ENCODE assay signal across 1 cellular context in the genomic region with DNA sequence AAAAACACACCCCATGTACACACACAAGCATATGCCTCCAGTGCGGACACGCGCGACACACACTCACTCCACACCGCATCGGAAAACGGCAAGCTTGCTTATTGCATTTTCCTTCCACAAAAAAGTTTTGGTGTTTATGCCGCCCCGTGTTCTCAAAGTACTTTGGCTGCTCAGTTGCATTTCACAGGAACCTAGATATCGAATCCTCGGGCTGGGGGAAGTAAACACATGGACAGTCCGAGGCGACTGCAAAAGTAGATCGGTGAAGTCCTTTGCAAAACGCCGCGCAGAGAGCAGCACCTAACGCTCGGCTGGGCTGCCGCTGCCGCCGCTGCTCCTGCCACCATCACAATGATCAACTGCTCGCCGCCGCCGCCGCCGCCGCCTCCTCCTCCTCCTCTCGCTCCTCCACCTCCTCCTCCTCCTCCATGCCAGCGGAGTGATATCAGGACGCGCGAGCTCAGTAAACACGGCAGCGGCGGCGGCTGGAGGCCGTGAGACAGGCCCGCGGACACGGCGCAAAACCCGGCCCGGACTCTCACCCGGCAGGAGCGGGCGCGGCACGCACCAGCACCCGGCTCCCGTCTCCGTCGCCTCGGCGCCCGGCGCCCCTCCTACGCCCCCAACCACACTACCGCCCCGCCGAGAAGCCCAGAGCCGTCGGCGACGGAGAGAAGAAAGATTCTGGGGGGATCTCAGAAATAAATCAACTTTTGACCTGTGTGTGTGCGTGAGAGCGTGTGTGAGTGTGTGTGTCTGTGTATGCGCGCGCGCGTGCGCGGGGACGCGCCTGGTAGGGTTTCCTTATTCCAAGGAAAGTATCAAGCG.
TF ChIP-seq lines count a peak whose summit lies in the region.

A gene (minus strand): TSS at position 441 of the 828 bp plus-strand sequence. CDS start 857 bp downstream, outside the sequence.

TF ChIP-seq in K562, 482 proteins besides CTCF, POLR2A, EP300 and RAD21 (continued from another document and continues in another):
- TF ChIP-seq, protein P1, sequence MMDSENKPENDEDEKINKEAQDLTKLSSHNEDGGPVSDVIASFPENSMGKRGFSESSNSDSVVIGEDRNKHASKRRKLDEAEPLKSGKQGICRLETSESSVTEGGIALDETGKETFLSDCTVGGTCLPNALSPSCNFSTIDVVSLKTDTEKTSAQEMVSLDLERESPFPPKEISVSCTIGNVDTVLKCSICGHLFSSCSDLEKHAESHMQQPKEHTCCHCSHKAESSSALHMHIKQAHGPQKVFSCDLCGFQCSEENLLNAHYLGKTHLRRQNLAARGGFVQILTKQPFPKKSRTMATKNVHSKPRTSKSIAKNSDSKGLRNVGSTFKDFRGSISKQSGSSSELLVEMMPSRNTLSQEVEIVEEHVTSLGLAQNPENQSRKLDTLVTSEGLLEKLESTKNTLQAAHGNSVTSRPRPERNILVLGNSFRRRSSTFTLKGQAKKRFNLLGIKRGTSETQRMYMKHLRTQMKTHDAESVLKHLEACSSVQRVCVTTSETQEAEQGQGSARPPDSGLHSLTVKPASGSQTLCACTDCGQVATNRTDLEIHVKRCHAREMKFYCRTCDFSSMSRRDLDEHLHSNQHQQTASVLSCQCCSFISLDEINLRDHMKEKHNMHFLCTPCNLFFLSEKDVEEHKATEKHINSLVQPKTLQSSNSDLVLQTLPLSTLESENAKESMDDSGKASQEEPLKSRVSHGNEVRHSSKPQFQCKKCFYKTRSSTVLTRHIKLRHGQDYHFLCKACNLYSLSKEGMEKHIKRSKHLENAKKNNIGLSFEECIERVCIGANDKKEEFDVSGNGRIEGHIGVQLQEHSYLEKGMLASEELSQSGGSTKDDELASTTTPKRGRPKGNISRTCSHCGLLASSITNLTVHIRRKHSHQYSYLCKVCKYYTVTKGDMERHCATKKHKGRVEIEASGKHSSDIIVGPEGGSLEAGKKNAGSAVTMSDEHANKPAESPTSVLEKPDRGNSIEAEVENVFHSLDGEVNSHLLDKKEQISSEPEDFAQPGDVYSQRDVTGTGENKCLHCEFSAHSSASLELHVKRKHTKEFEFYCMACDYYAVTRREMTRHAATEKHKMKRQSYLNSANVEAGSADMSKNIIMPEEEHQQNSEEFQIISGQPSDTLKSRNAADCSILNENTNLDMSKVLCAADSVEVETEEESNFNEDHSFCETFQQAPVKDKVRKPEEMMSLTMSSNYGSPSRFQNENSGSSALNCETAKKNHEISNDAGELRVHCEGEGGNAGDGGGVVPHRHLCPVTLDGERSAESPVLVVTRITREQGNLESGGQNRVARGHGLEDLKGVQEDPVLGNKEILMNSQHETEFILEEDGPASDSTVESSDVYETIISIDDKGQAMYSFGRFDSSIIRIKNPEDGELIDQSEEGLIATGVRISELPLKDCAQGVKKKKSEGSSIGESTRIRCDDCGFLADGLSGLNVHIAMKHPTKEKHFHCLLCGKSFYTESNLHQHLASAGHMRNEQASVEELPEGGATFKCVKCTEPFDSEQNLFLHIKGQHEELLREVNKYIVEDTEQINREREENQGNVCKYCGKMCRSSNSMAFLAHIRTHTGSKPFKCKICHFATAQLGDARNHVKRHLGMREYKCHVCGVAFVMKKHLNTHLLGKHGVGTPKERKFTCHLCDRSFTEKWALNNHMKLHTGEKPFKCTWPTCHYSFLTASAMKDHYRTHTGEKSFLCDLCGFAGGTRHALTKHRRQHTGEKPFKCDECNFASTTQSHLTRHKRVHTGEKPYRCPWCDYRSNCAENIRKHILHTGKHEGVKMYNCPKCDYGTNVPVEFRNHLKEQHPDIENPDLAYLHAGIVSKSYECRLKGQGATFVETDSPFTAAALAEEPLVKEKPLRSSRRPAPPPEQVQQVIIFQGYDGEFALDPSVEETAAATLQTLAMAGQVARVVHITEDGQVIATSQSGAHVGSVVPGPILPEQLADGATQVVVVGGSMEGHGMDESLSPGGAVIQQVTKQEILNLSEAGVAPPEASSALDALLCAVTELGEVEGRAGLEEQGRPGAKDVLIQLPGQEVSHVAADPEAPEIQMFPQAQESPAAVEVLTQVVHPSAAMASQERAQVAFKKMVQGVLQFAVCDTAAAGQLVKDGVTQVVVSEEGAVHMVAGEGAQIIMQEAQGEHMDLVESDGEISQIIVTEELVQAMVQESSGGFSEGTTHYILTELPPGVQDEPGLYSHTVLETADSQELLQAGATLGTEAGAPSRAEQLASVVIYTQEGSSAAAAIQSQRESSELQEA (IDR thresholded peaks at IDR 0.05; ENCODE audit: low read depth) = no peak
- TF ChIP-seq, protein P2, sequence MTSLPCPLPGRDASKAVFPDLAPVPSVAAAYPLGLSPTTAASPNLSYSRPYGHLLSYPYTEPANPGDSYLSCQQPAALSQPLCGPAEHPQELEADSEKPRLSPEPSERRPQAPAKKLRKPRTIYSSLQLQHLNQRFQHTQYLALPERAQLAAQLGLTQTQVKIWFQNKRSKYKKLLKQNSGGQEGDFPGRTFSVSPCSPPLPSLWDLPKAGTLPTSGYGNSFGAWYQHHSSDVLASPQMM (CRISPR knock-in tag; IDR thresholded peaks at IDR 0.05) = no peak
- peak; percentile 55 for TF ChIP-seq NCOR1 (IDR thresholded peaks at IDR 0.05)
- TF ChIP-seq, protein P3, sequence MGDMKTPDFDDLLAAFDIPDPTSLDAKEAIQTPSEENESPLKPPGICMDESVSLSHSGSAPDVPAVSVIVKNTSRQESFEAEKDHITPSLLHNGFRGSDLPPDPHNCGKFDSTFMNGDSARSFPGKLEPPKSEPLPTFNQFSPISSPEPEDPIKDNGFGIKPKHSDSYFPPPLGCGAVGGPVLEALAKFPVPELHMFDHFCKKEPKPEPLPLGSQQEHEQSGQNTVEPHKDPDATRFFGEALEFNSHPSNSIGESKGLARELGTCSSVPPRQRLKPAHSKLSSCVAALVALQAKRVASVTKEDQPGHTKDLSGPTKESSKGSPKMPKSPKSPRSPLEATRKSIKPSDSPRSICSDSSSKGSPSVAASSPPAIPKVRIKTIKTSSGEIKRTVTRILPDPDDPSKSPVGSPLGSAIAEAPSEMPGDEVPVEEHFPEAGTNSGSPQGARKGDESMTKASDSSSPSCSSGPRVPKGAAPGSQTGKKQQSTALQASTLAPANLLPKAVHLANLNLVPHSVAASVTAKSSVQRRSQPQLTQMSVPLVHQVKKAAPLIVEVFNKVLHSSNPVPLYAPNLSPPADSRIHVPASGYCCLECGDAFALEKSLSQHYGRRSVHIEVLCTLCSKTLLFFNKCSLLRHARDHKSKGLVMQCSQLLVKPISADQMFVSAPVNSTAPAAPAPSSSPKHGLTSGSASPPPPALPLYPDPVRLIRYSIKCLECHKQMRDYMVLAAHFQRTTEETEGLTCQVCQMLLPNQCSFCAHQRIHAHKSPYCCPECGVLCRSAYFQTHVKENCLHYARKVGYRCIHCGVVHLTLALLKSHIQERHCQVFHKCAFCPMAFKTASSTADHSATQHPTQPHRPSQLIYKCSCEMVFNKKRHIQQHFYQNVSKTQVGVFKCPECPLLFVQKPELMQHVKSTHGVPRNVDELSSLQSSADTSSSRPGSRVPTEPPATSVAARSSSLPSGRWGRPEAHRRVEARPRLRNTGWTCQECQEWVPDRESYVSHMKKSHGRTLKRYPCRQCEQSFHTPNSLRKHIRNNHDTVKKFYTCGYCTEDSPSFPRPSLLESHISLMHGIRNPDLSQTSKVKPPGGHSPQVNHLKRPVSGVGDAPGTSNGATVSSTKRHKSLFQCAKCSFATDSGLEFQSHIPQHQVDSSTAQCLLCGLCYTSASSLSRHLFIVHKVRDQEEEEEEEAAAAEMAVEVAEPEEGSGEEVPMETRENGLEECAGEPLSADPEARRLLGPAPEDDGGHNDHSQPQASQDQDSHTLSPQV (IDR thresholded peaks at IDR 0.05) = no peak
- no peak for TF ChIP-seq HDAC2 (IDR thresholded peaks at IDR 0.05)
- TF ChIP-seq ZNF766 (CRISPR knock-in tag; conservative IDR thresholded peaks at IDR 0.05) = peak; percentile 86
- TF ChIP-seq, protein P4, sequence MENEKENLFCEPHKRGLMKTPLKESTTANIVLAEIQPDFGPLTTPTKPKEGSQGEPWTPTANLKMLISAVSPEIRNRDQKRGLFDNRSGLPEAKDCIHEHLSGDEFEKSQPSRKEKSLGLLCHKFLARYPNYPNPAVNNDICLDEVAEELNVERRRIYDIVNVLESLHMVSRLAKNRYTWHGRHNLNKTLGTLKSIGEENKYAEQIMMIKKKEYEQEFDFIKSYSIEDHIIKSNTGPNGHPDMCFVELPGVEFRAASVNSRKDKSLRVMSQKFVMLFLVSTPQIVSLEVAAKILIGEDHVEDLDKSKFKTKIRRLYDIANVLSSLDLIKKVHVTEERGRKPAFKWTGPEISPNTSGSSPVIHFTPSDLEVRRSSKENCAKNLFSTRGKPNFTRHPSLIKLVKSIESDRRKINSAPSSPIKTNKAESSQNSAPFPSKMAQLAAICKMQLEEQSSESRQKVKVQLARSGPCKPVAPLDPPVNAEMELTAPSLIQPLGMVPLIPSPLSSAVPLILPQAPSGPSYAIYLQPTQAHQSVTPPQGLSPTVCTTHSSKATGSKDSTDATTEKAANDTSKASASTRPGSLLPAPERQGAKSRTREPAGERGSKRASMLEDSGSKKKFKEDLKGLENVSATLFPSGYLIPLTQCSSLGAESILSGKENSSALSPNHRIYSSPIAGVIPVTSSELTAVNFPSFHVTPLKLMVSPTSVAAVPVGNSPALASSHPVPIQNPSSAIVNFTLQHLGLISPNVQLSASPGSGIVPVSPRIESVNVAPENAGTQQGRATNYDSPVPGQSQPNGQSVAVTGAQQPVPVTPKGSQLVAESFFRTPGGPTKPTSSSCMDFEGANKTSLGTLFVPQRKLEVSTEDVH (IDR thresholded peaks at IDR 0.05; ENCODE audit: low read depth, partially characterized antibody) = peak; percentile 81
- TF ChIP-seq ZNF184 (CRISPR knock-in tag; IDR thresholded peaks at IDR 0.05) = no peak
- no peak for TF ChIP-seq HSF4 (CRISPR knock-in tag; IDR thresholded peaks at IDR 0.05; ENCODE audit: borderline replicate concordance)
- peak; percentile 65 for TF ChIP-seq ELF1 (tag; IDR thresholded peaks at IDR 0.05)
- TF ChIP-seq SETDB1 (IDR thresholded peaks at IDR 0.05; ENCODE audit: low read length) = no peak
- peak; percentile 50; the same call in 1 of the 2 replicates for TF ChIP-seq BHLHE40 (IDR thresholded peaks at IDR 0.05; ENCODE audit: low read length)
- TF ChIP-seq HDAC1 (IDR thresholded peaks at IDR 0.05) = peak in 1 of 2 experiments; percentile 52; a peak in 2 of 4 replicates
- TF ChIP-seq, protein P5, sequence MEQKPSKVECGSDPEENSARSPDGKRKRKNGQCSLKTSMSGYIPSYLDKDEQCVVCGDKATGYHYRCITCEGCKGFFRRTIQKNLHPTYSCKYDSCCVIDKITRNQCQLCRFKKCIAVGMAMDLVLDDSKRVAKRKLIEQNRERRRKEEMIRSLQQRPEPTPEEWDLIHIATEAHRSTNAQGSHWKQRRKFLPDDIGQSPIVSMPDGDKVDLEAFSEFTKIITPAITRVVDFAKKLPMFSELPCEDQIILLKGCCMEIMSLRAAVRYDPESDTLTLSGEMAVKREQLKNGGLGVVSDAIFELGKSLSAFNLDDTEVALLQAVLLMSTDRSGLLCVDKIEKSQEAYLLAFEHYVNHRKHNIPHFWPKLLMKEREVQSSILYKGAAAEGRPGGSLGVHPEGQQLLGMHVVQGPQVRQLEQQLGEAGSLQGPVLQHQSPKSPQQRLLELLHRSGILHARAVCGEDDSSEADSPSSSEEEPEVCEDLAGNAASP (IDR thresholded peaks at IDR 0.05) = no peak
- TF ChIP-seq, protein P6, sequence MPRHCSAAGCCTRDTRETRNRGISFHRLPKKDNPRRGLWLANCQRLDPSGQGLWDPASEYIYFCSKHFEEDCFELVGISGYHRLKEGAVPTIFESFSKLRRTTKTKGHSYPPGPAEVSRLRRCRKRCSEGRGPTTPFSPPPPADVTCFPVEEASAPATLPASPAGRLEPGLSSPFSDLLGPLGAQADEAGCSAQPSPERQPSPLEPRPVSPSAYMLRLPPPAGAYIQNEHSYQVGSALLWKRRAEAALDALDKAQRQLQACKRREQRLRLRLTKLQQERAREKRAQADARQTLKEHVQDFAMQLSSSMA (CRISPR knock-in tag; IDR thresholded peaks at IDR 0.05) = no peak
- TF ChIP-seq CBX1 (IDR thresholded peaks at IDR 0.05; ENCODE audit: low read depth) = no peak; the same call in 1 of the 2 replicates
- no peak for TF ChIP-seq ZNF124 (CRISPR knock-in tag; IDR thresholded peaks at IDR 0.05)
- no peak for TF ChIP-seq XRCC4 (IDR thresholded peaks at IDR 0.05; ENCODE audit: extremely low read depth, insufficient read depth, insufficient read length)
- TF ChIP-seq, protein P7, sequence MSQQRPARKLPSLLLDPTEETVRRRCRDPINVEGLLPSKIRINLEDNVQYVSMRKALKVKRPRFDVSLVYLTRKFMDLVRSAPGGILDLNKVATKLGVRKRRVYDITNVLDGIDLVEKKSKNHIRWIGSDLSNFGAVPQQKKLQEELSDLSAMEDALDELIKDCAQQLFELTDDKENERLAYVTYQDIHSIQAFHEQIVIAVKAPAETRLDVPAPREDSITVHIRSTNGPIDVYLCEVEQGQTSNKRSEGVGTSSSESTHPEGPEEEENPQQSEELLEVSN (IDR thresholded peaks at IDR 0.05; ENCODE audit: borderline replicate concordance in 1 of 2, extremely low read depth in 1 of 2, insufficient read depth in 1 of 2, insufficient read length in 1 of 2, low read depth in 1 of 2, low read length in 1 of 2, poor library complexity in 1 of 2, severe bottlenecking in 1 of 2) = peak; percentile 64 to 90
- TF ChIP-seq HDGF (IDR thresholded peaks at IDR 0.05) = no peak
- TF ChIP-seq NR2C2 (CRISPR knock-in tag; IDR thresholded peaks at IDR 0.05) = no peak
- TF ChIP-seq NR2C2 (tag; IDR thresholded peaks at IDR 0.05) = peak; percentile 46; the same call in 1 of the 2 replicates
- no peak for TF ChIP-seq TAF7 (tag; IDR thresholded peaks at IDR 0.05)
- TF ChIP-seq MYBL2 (IDR thresholded peaks at IDR 0.05; ENCODE audit: low read depth) = no peak
- TF ChIP-seq MYBL2 (CRISPR knock-in tag; IDR thresholded peaks at IDR 0.05; ENCODE audit: borderline replicate concordance) = no peak
- TF ChIP-seq ELF2 (CRISPR knock-in tag; IDR thresholded peaks at IDR 0.05) = no peak
- TF ChIP-seq, protein P8, sequence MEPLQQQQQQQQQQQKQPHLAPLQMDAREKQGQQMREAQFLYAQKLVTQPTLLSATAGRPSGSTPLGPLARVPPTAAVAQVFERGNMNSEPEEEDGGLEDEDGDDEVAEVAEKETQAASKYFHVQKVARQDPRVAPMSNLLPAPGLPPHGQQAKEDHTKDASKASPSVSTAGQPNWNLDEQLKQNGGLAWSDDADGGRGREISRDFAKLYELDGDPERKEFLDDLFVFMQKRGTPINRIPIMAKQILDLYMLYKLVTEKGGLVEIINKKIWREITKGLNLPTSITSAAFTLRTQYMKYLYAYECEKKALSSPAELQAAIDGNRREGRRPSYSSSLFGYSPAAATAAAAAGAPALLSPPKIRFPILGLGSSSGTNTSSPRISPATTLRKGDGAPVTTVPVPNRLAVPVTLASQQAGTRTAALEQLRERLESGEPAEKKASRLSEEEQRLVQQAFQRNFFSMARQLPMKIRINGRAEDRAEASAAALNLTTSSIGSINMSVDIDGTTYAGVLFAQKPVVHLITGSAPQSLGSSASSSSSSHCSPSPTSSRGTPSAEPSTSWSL (CRISPR knock-in tag; IDR thresholded peaks at IDR 0.05; ENCODE audit: borderline replicate concordance) = no peak
- TF ChIP-seq, protein P9, sequence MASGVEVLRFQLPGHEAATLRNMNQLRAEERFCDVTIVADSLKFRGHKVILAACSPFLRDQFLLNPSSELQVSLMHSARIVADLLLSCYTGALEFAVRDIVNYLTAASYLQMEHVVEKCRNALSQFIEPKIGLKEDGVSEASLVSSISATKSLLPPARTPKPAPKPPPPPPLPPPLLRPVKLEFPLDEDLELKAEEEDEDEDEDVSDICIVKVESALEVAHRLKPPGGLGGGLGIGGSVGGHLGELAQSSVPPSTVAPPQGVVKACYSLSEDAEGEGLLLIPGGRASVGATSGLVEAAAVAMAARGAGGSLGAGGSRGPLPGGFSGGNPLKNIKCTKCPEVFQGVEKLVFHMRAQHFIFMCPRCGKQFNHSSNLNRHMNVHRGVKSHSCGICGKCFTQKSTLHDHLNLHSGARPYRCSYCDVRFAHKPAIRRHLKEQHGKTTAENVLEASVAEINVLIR (CRISPR knock-in tag; IDR thresholded peaks at IDR 0.05) = no peak
- peak; percentile 99 for TF ChIP-seq CXXC5 (CRISPR knock-in tag; IDR thresholded peaks at IDR 0.05)
- no peak for TF ChIP-seq ADNP (tag; IDR thresholded peaks at IDR 0.05)
- no peak for TF ChIP-seq SIX5 (IDR thresholded peaks at IDR 0.05; ENCODE audit: borderline replicate concordance in 1 of 2, insufficient read depth in 1 of 2, low read depth in 1 of 2, low read length in 2 of 2)
- peak; percentile 73; the same call in 1 of the 2 replicates for TF ChIP-seq GATAD2B (IDR thresholded peaks at IDR 0.05; ENCODE audit: borderline replicate concordance)
